In genomic region chr14:58298880-58299664, GRCh38 we compare ENCODE assay signal across 8 cellular contexts. TPM values are rescaled to one million over a fixed set of nuclear protein-coding genes. Genes with fewer than 3 reads are reported as not detected.
DNase-seq lines count a peak whose midpoint lies in the region; ATAC-seq and TF ChIP-seq lines count a peak whose summit lies in the region.

No MANE protein-coding gene starts in this region.

- DNase-seq in LNCaP clone FGC (ENCODE audit: low read depth) (no peak), activated T-cell treated with anti-CD3 and anti-CD28 coated beads for 4 hours (peak; percentile 24), NCI-H524 treated with DMSO at 0.1 percent for 48 hours (lab: John Stamatoyannopoulos, UW) (no peak)

- H3K27ac ChIP-seq in ACC112 (ENCODE audit: low read depth, low read length) (peak overlapping the region; percentile 31; the same call in 1 of the 2 replicates), esophagus (ENCODE audit: low read depth in 2 of 2, low read length in 1 of 2) (peak overlapping the region; percentile 98), stomach smooth muscle (ENCODE audit: low read length) (peak overlapping the region; percentile 95)

- H3K79me2 ChIP-seq in ACC112 (ENCODE audit: control insufficient read depth, insufficient read depth, low read length, unreplicated experiment), result peaks cover 59% of the 10 kb centered on the region

- H3K27me3 ChIP-seq in ACC112 (ENCODE audit: insufficient read depth, low read length) (no peaks in the 10 kb centered on the region), esophagus (ENCODE audit: control insufficient read depth in 1 of 2, insufficient read depth in 2 of 2, low read length in 2 of 2) (no peaks in the 10 kb centered on the region), mucosa of stomach (ENCODE audit: control insufficient read depth, insufficient read depth, low read length) (no peaks in the 10 kb centered on the region), stomach smooth muscle (ENCODE audit: control insufficient read depth in 1 of 2, insufficient read depth in 2 of 2, low read length in 2 of 2) (no peaks in the 10 kb centered on the region)

- peak; percentile 16 for ATAC-seq in GM18909 (IDR thresholded peaks at IDR 0.05; ENCODE audit: poor library complexity, unreplicated experiment)

- H2AFZ ChIP-seq in ACC112 (ENCODE audit: low read length, unreplicated experiment), result peak overlapping the region; percentile 99

- H3K36me3 ChIP-seq in ACC112 (ENCODE audit: insufficient read depth, low read length) (peaks cover 21% of the 10 kb centered on the region), esophagus (ENCODE audit: control insufficient read depth in 2 of 2, insufficient read depth in 2 of 2, low read length in 1 of 2) (peaks cover 2 to 4% of the 10 kb centered on the region in 2 donors), mucosa of stomach (ENCODE audit: control insufficient read depth, insufficient read depth, low read length) (peaks cover 6% of the 10 kb centered on the region), stomach smooth muscle (ENCODE audit: control insufficient read depth in 2 of 2, insufficient read depth in 2 of 2, low read length in 2 of 2) (peaks cover 8% of the 10 kb centered on the region in 2 donors)

- H3K9ac ChIP-seq in mucosa of stomach (ENCODE audit: low read length) (peak overlapping the region; percentile 96), stomach smooth muscle (ENCODE audit: low read length in 2 of 2) (peak overlapping the region; percentile 86 to 88)

- H3K4me3 ChIP-seq in ACC112 (ENCODE audit: low read depth, low read length) (peak overlapping the region; percentile 97), LNCaP clone FGC (ENCODE audit: low read depth, low read length) (peak overlapping the region; percentile 84), esophagus (ENCODE audit: low read depth in 1 of 2, low read length in 2 of 2) (peak overlapping the region; percentile 86 to 91), mucosa of stomach (ENCODE audit: low read length) (peak overlapping the region; percentile 98), stomach smooth muscle (ENCODE audit: low read length in 2 of 2) (peak overlapping the region; percentile 96 to 99)

- TF ChIP-seq CTCF in LNCaP clone FGC (IDR thresholded peaks at IDR 0.05; ENCODE audit: control insufficient read depth, extremely low read depth, insufficient read depth), result no peak

- H3K4me1 ChIP-seq in ACC112 (ENCODE audit: control insufficient read depth, insufficient read depth, low read length, unreplicated experiment) (peaks cover 13% of the 10 kb centered on the region), esophagus (ENCODE audit: control insufficient read depth in 2 of 2, insufficient read depth in 2 of 2, low read length in 1 of 2) (no peaks in the 10 kb centered on the region), mucosa of stomach (ENCODE audit: control insufficient read depth, insufficient read depth, low read length) (no peaks in the 10 kb centered on the region), stomach smooth muscle (ENCODE audit: control insufficient read depth, insufficient read depth, low read length) (peaks cover 2% of the 10 kb centered on the region)

- WGBS in esophagus, 2 donors, result 0 to 1% methylated on average over 54 to 84 of the region's 84 CpGs

- H3K9me3 ChIP-seq in esophagus (ENCODE audit: control insufficient read depth in 2 of 2, insufficient read depth in 1 of 2, low read depth in 1 of 2, low read length in 1 of 2) (no peaks in the 10 kb centered on the region), mucosa of stomach (ENCODE audit: control insufficient read depth, low read length) (no peaks in the 10 kb centered on the region), stomach smooth muscle (ENCODE audit: control insufficient read depth in 2 of 2, low read length in 2 of 2) (no peaks in the 10 kb centered on the region)

RNA-seq across cellular contexts. Expression of gene ARID4A, which starts 0.7 kb away (rescaled TPM):
- 1 to 10 TPM; 4.2 to 7.1 TPM for polyA plus RNA-seq in esophagus

RNA-seq across cellular contexts. Expression of gene PSMA3, which starts 54.4 kb away (rescaled TPM):
- 100 to 1,000 TPM; 132 to 143 TPM for polyA plus RNA-seq in esophagus

Comparison
In these comparisons a context has a peak if more than half of its experiments do, and no peak if none do; other contexts are left out.
1. H3K27ac ChIP-seq: peak in every context shown above with its lines; median percentile 98 in esophagus; 95 in stomach smooth muscle; 31 in ACC112.